In the genomic region with DNA sequence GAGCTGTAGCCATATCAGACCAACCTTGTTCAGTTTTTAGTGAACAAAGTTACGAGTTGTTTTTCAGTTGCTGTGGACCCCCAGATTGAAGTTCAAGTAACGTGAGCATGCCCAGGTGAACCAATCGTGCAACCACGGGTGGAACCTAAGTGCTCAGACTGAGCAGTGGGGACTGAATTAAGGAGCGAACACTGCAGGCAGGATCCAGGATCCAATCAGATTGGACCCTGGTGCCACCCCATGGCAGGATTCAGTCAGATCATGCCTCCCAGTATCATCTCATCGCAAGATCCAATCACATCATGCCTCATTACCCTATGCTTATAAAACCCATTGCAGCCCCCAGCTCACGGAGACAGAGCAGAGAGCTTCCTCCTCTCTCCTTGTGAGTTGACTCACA, we compare ENCODE assay signal across 19 cellular contexts.
"Had no signal": no experiment of that assay in that cellular context is flagged by ENCODE, and none has a peak within 500 bp of the region (broad histone marks: within the 10 kb centered on the region; RNA-seq: fewer than 3 reads in every experiment).

No MANE protein-coding gene starts in this region.

- H2AFZ ChIP-seq: neural progenitor cell, parathyroid adenoma had no signal

- DNase-seq: dermis blood vessel endothelial cell; effector memory CD8-positive, alpha-beta T cell; left cardiac atrium; left lung; mesendoderm; midbrain; naive thymus-derived CD4-positive, alpha-beta T cell; small intestine; stimulated activated CD4-positive, alpha-beta T cell treated with anti-CD3 and anti-CD28 coated beads, Interleukin-15, amount 100 ng/mL, for 24 hours; stimulated activated CD4-positive, alpha-beta T cell treated with anti-CD3 and anti-CD28 coated beads, Interleukin-2, amount 100 ng/mL, for 48 hours; stimulated activated naive CD4-positive, alpha-beta T cell; stimulated activated naive CD8-positive, alpha-beta T cell treated with anti-CD3 and anti-CD28 coated beads, Interleukin-15, amount 100 ng/mL, for 72 hours; thyroid gland; trophoblast cell had no signal

- H3K27ac ChIP-seq: coronary artery, left lung, neural progenitor cell, parathyroid adenoma, right lobe of liver, thyroid gland, vagina had no signal

- H3K27me3 ChIP-seq: left lung, neural progenitor cell, right lobe of liver, thyroid gland, vagina had no signal

- H3K9me3 ChIP-seq: left lung, right lobe of liver, thyroid gland, vagina had no signal

- ATAC-seq: effector memory CD8-positive, alpha-beta T cell; left cardiac atrium; left lung; naive thymus-derived CD4-positive, alpha-beta T cell; right lobe of liver; stimulated activated naive CD8-positive, alpha-beta T cell treated with anti-CD3 and anti-CD28 coated beads, Interleukin-15, amount 100 ng/mL, for 72 hours had no signal

- H3K36me3 ChIP-seq: left lung, neural progenitor cell, right lobe of liver, thyroid gland, vagina had no signal

- H3K4me3 ChIP-seq: coronary artery, left lung, neural progenitor cell, right lobe of liver, thyroid gland, vagina had no signal

- H3K4me2 ChIP-seq: neural progenitor cell had no signal

- H3K9ac ChIP-seq: neural progenitor cell, parathyroid adenoma had no signal

- H3K4me1 ChIP-seq: neural progenitor cell, parathyroid adenoma, thyroid gland, vagina had no signal
